ENCODE assay signal across 9 cellular contexts in genomic region chr1:1144122-1144842, GRCh38. TPM values are rescaled to one million over a fixed set of nuclear protein-coding genes. Genes with fewer than 3 reads are reported as not detected.
DNase-seq lines count a peak whose midpoint lies in the region; ATAC-seq and TF ChIP-seq lines count a peak whose summit lies in the region.
"Had no signal": no experiment of that assay in that cellular context is flagged by ENCODE, and none has a peak within 500 bp of the region (broad histone marks: within the 10 kb centered on the region; RNA-seq: fewer than 3 reads in every experiment).

No MANE protein-coding gene starts in this region.

- no peak overlapping the region for H3K23ac ChIP-seq in mesenchymal stem cell (ENCODE audit: low read length in 2 of 2)

- H3K4me2 ChIP-seq in mesenchymal stem cell (ENCODE audit: low read length, poor library complexity, severe bottlenecking) (no peak overlapping the region), PC-3 (ENCODE audit: low read length) (no peak overlapping the region)

- H4K8ac ChIP-seq in mesenchymal stem cell (ENCODE audit: low read length): peak overlapping the region; percentile 23

- TF ChIP-seq CTCF in PC-3 (conservative IDR thresholded peaks at IDR 0.05; ENCODE audit: low read depth, low read length) (no peak), testis (IDR thresholded peaks at IDR 0.05) (no peak)

- no peaks in the 10 kb centered on the region for H3K9me2 ChIP-seq in PC-3 (replicated peaks; ENCODE audit: low read length)

- peak overlapping the region; percentile 11 for H2BK5ac ChIP-seq in mesenchymal stem cell (ENCODE audit: low read depth, low read length, poor library complexity, severe bottlenecking)

- no peak overlapping the region for H3K18ac ChIP-seq in mesenchymal stem cell (ENCODE audit: low read depth in 1 of 2, low read length in 2 of 2)

- H3K4me3 ChIP-seq in mesenchymal stem cell (ENCODE audit: insufficient read depth in 1 of 2, low read depth in 1 of 2, low read length in 2 of 2) (no peak overlapping the region), PC-3 (ENCODE audit: low read length) (no peak overlapping the region), testis (no peak overlapping the region)

- CTCF ChIA-PET in PC-3 (lab: Charles Lee): no interaction called here

- TF ChIP-seq POLR2A in GM15510 (IDR thresholded peaks at IDR 0.05; ENCODE audit: borderline replicate concordance, extremely low read depth, insufficient read length): peak; percentile 34
- TF ChIP-seq POLR2A in testis (IDR thresholded peaks at IDR 0.05): no peak

- no peaks in the 10 kb centered on the region for H3K9me3 ChIP-seq in mesenchymal stem cell (ENCODE audit: control insufficient read depth, low read length)
- no peaks in the 10 kb centered on the region for H3K9me3 ChIP-seq in PC-3 (ENCODE audit: low read length)
- H3K9me3 ChIP-seq in testis: no peaks in the 10 kb centered on the region

- H2AK5ac ChIP-seq in mesenchymal stem cell (ENCODE audit: low read length, severe bottlenecking): no peak overlapping the region

- H3K27ac ChIP-seq in mesenchymal stem cell (ENCODE audit: low read length, poor library complexity, severe bottlenecking): no peak overlapping the region
- no peak overlapping the region for H3K27ac ChIP-seq in PC-3 (ENCODE audit: low read length)
- H3K27ac ChIP-seq in testis: no peak overlapping the region

- no peak overlapping the region for H3K4ac ChIP-seq in mesenchymal stem cell (ENCODE audit: low read depth in 1 of 2, low read length in 2 of 2)

- H3K4me1 ChIP-seq in mesenchymal stem cell (ENCODE audit: control insufficient read depth, insufficient read depth, low read depth, low read length) (peaks cover 16% of the 10 kb centered on the region), PC-3 (ENCODE audit: insufficient read depth, low read length) (no peaks in the 10 kb centered on the region), testis (no peaks in the 10 kb centered on the region)

- H2BK120ac ChIP-seq in mesenchymal stem cell (ENCODE audit: low read depth, low read length): no peak overlapping the region

- BruUV-seq in PC-3 (replicated peaks; lab: Mats Ljungman, UMichigan): no TSS peak

- H3K27me3 ChIP-seq in mesenchymal stem cell (ENCODE audit: control insufficient read depth in 1 of 2, insufficient read depth in 1 of 2, low read length in 2 of 2) (peaks cover 0 to 36% of the 10 kb centered on the region in 2 experiments), PC-3 (ENCODE audit: low read length) (no peaks in the 10 kb centered on the region), testis (no peaks in the 10 kb centered on the region)

- no peaks in the 10 kb centered on the region for H3F3A ChIP-seq in PC-3 (ENCODE audit: low read length, unreplicated experiment)

- H2BK15ac ChIP-seq in mesenchymal stem cell (ENCODE audit: low read depth, poor library complexity, severe bottlenecking): no peak overlapping the region

- no peak overlapping the region for H3K14ac ChIP-seq in mesenchymal stem cell (ENCODE audit: low read length in 2 of 2)

- H3K9ac ChIP-seq in mesenchymal stem cell (ENCODE audit: low read length) (no peak overlapping the region), PC-3 (ENCODE audit: low read length) (no peak overlapping the region)

- peaks cover 4% of the 10 kb centered on the region for H3K79me1 ChIP-seq in mesenchymal stem cell (replicated peaks; ENCODE audit: low read length, poor library complexity, severe bottlenecking)

- POLR2A ChIA-PET in PC-3 (lab: Charles Lee; ENCODE audit: unreplicated experiment): no interaction called here

- H4K20me1 ChIP-seq in PC-3 (ENCODE audit: low read length): no peaks in the 10 kb centered on the region

- intact Hi-C loops in PC-3 (cut with micrococcal nuclease): no loop called here
- intact Hi-C loops in testis (cut with DNase I; ENCODE audit: low total_unique reads): no loop called here

- H2BK12ac ChIP-seq in mesenchymal stem cell (ENCODE audit: low read length in 2 of 2): no peak overlapping the region

- peaks cover 0 to 32% of the 10 kb centered on the region in 2 experiments for H3K36me3 ChIP-seq in mesenchymal stem cell (ENCODE audit: control insufficient read depth in 1 of 2, insufficient read depth in 2 of 2, low read depth in 1 of 2, low read length in 2 of 2)
- no peaks in the 10 kb centered on the region for H3K36me3 ChIP-seq in PC-3 (ENCODE audit: low read depth, low read length)
- no peaks in the 10 kb centered on the region for H3K36me3 ChIP-seq in testis (ENCODE audit: low read depth, missing control alignments)

- H4K91ac ChIP-seq in mesenchymal stem cell (ENCODE audit: low read length): no peak overlapping the region

- DNase-seq in NCI-H2171 (lab: John Stamatoyannopoulos, UW) (peak; percentile 49), mesenchymal stem cell (no peak), PC-3 (no peak), OCI-M2 (lab: John Stamatoyannopoulos, UW; ENCODE audit: unreplicated experiment) (no peak), testis (no peak)
- peak; percentile 37 for DNase-seq in activated CD8-positive, alpha-beta memory T cell treated with anti-CD3 and anti-CD28 coated beads, Interleukin-2, amount 50 U/mL, for 4 hours

- H3K79me2 ChIP-seq in PC-3 (ENCODE audit: low read length): no peaks in the 10 kb centered on the region

- H2AFZ ChIP-seq in mesenchymal stem cell (ENCODE audit: low read depth, low read length) (no peak overlapping the region), PC-3 (ENCODE audit: low read length) (no peak overlapping the region)

- ATAC-seq in PC-3 (no peak), GM18868 (IDR thresholded peaks at IDR 0.05; ENCODE audit: unreplicated experiment) (no peak)

- 71% methylated on average over 42 of the region's 42 CpGs for WGBS in mesenchymal stem cell
- WGBS in testis, 2 donors: 73 to 76% methylated on average over 32 to 37 of the region's 42 CpGs

RNA-seq across cellular contexts. Expression of gene C1orf159, which starts 28.4 kb away (rescaled TPM):
- 7.6 TPM for polyA plus RNA-seq in mesenchymal stem cell (2013, experiment 1 of 2)
- 7.7 TPM for polyA plus RNA-seq in mesenchymal stem cell (2013, experiment 2 of 2)
- 61.7 and 78.0 TPM in 2 replicates for total RNA-seq in PC-3 (2014; rRNA removed)
- total RNA-seq in testis: 10 to 100 TPM; 50.7 to 68.3 TPM
- polyA plus RNA-seq in testis (ENCODE audit: insufficient read depth, low read depth, low replicate concordance): 40.7 TPM

RNA-seq across cellular contexts. Expression of gene TTLL10, which starts 29.4 kb away (rescaled TPM):
- polyA plus RNA-seq in mesenchymal stem cell (2013, experiment 1 of 2): not detected
- not detected for polyA plus RNA-seq in mesenchymal stem cell (2013, experiment 2 of 2)
- total RNA-seq in PC-3 (2014; rRNA removed) (0.36 and 0.46 TPM in 2 replicates), testis (10 to 100 TPM; 20.4 to 58.0 TPM)
- polyA plus RNA-seq in testis (ENCODE audit: insufficient read depth, low read depth, low replicate concordance): 44.9 TPM
- total RNA-seq: fibroblast of lung had no signal
- polyA plus RNA-seq: fibroblast of lung had no signal

Comparison
In these comparisons a context has a peak if more than half of its experiments do, and no peak if none do; other contexts are left out.
1. DNase-seq: peak in NCI-H2171 (single experiment) and activated CD8-positive, alpha-beta memory T cell treated with anti-CD3 and anti-CD28 coated beads, Interleukin-2, amount 50 U/mL, for 4 hours (single experiment); none in mesenchymal stem cell (single experiment), PC-3 (single experiment), OCI-M2 (single experiment) and testis (single experiment).
2. RNA of gene TTLL10, which starts 29.4 kb away (total RNA-seq): 20.4 to 58.0 TPM in testis; 0.36 to 0.46 TPM in PC-3; every median in the first group is over 10 times any median in the second.